ENCODE assay signal across 14 cellular contexts in genomic region chr4:139913398-139913990, GRCh38.
A peak's percentile ranks its signal among the peaks of the same experiment; 100 is the strongest.
DNase-seq lines count a peak whose midpoint lies in the region; ATAC-seq, FAIRE-seq and TF ChIP-seq lines count a peak whose summit lies in the region.
"Had no signal": no experiment of that assay in that cellular context is flagged by ENCODE, and none has a peak within 500 bp of the region (broad histone marks: within the 10 kb centered on the region; RNA-seq: fewer than 3 reads in every experiment).

No MANE protein-coding gene starts in this region.

- TF ChIP-seq CTCF in astrocyte (IDR thresholded peaks at IDR 0.05; ENCODE audit: insufficient read depth, low read depth, low read length) (no peak), HepG2 (CRISPR knock-in tag; IDR thresholded peaks at IDR 0.05) (no peak), vagina (IDR thresholded peaks at IDR 0.05) (no peak)

- ATAC-seq in Right ventricle myocardium superior (ENCODE audit: poor library complexity) (peak; percentile 50), HepG2 (peak; percentile 70), GM18873 (IDR thresholded peaks at IDR 0.05; ENCODE audit: low FRiP score, unreplicated experiment) (no peak)
- no peak for ATAC-seq in stimulated activated effector memory CD8-positive, alpha-beta T cell treated with anti-CD3 and anti-CD28 coated beads, Interleukin-12 subunit alpha, Interleukin-12 subunit beta, amount 100 ng/mL, for 72 hours

- FAIRE-seq in astrocyte (lab: Jason Lieb, UNC) (no peak), HepG2 (lab: Jason Lieb, UNC) (no peak)

- intact Hi-C loops in Right ventricle myocardium superior (cut with DNase I): no loop called here
- intact Hi-C loops in cardiac septum (cut with DNase I): no loop called here
- intact Hi-C loops in HepG2 (cut with micrococcal nuclease; ENCODE audit: unreplicated experiment): no loop called here
- intact Hi-C loops in vagina (cut with DNase I): no loop called here

- H3K36me3 ChIP-seq in astrocyte (ENCODE audit: insufficient read depth, low read length) (no peaks in the 10 kb centered on the region), HepG2 (replicated peaks in 1 of 2; ENCODE audit: control insufficient read depth in 1 of 2, insufficient read depth in 2 of 2, low read length in 2 of 2) (no peaks in the 10 kb centered on the region), vagina (no peaks in the 10 kb centered on the region)

- no peaks in the 10 kb centered on the region for H3K27me3 Mint-ChIP-seq in astrocyte (ENCODE audit: low read depth, unreplicated experiment)
- H3K27me3 Mint-ChIP-seq: B cell had no signal

- no peaks in the 10 kb centered on the region for H3K9me3 Mint-ChIP-seq in astrocyte (ENCODE audit: unreplicated experiment)
- no peaks in the 10 kb centered on the region for H3K9me3 Mint-ChIP-seq in stimulated activated effector memory CD8-positive, alpha-beta T cell treated with anti-CD3 and anti-CD28 coated beads, Interleukin-12 subunit alpha, Interleukin-12 subunit beta, amount 100 ng/mL, for 72 hours

- no peak overlapping the region for H3K4me3 Mint-ChIP-seq in astrocyte (ENCODE audit: unreplicated experiment)
- H3K4me3 Mint-ChIP-seq in stimulated activated effector memory CD8-positive, alpha-beta T cell treated with anti-CD3 and anti-CD28 coated beads, Interleukin-12 subunit alpha, Interleukin-12 subunit beta, amount 100 ng/mL, for 72 hours: no peak overlapping the region
- H3K4me3 Mint-ChIP-seq: B cell, IgD-negative memory B cell had no signal

- no peak overlapping the region for H3K27ac Mint-ChIP-seq in astrocyte (ENCODE audit: unreplicated experiment)
- no peak overlapping the region for H3K27ac Mint-ChIP-seq in stimulated activated effector memory CD8-positive, alpha-beta T cell treated with anti-CD3 and anti-CD28 coated beads, Interleukin-12 subunit alpha, Interleukin-12 subunit beta, amount 100 ng/mL, for 72 hours
- H3K27ac Mint-ChIP-seq: B cell, IgD-negative memory B cell had no signal

- no peak for TF ChIP-seq EP300 in HepG2 (IDR thresholded peaks at IDR 0.05; ENCODE audit: low read depth in 2 of 2, low read length in 2 of 2)
- no peak for TF ChIP-seq EP300 in HepG2 (CRISPR knock-in tag; IDR thresholded peaks at IDR 0.05; ENCODE audit: borderline replicate concordance)

- peak overlapping the region; percentile 47 for H3K4me2 ChIP-seq in astrocyte (ENCODE audit: low read length)
- H3K4me2 ChIP-seq in HepG2 (ENCODE audit: low read depth, low read length): peak overlapping the region; percentile 51; the same call in 1 of the 2 replicates

- 31% methylated on average over 8 of the region's 8 CpGs for WGBS in HepG2 (ENCODE audit: low lambda C conversion rate)

- no peak for TF ChIP-seq POLR2A in HepG2 (IDR thresholded peaks at IDR 0.05; ENCODE audit: insufficient read depth in 1 of 2, low read depth in 2 of 2, low read length in 2 of 2)
- TF ChIP-seq POLR2A in vagina (IDR thresholded peaks at IDR 0.05): no peak

- H2AFZ ChIP-seq in astrocyte (ENCODE audit: low read depth, low read length) (no peak overlapping the region), HepG2 (ENCODE audit: low read length) (no peak overlapping the region)

- no TSS peak for BruUV-seq in HepG2 (replicated peaks; lab: Mats Ljungman, UMichigan)

- peaks cover 24% of the 10 kb centered on the region for H3K4me1 Mint-ChIP-seq in astrocyte (ENCODE audit: low read depth, unreplicated experiment)
- H3K4me1 Mint-ChIP-seq in stimulated activated effector memory CD8-positive, alpha-beta T cell treated with anti-CD3 and anti-CD28 coated beads, Interleukin-12 subunit alpha, Interleukin-12 subunit beta, amount 100 ng/mL, for 72 hours: no peaks in the 10 kb centered on the region
- H3K4me1 Mint-ChIP-seq: B cell, IgD-negative memory B cell had no signal

- POLR2A ChIA-PET in HepG2 (lab: Yijun Ruan, JAX): no interaction called here

- in situ Hi-C loops in HepG2 (cut with HindIII; ENCODE audit: extremely low pct_ligation_motif_present, low pct_unique_long_range_greater_than_20kb): no loop called here

- no peaks in the 10 kb centered on the region for H4K20me1 ChIP-seq in astrocyte (ENCODE audit: insufficient read depth, low read length)
- H4K20me1 ChIP-seq in HepG2 (ENCODE audit: insufficient read depth, low read length): no peaks in the 10 kb centered on the region

- H3K9me3 ChIP-seq in astrocyte (ENCODE audit: insufficient read depth, low read depth, low read length) (no peaks in the 10 kb centered on the region), HepG2 (ENCODE audit: low read length) (no peaks in the 10 kb centered on the region), vagina (no peaks in the 10 kb centered on the region)

- no peak overlapping the region for H3K4me3 ChIP-seq in astrocyte (ENCODE audit: insufficient read depth, low read depth, low read length)
- H3K4me3 ChIP-seq in HepG2 (replicated peaks in 1 of 3; ENCODE audit: insufficient read depth in 1 of 3, low read depth in 2 of 3, low read length in 3 of 3): peak overlapping the region in 1 of 3 experiments; percentile 25; a peak in 2 of 6 replicates
- no peak overlapping the region for H3K4me3 ChIP-seq in vagina
- H3K4me3 ChIP-seq: dorsolateral prefrontal cortex had no signal

- no peak for TF ChIP-seq RAD21 in HepG2 (CRISPR knock-in tag; IDR thresholded peaks at IDR 0.05)

- H3K79me2 ChIP-seq in astrocyte (ENCODE audit: insufficient read depth, low read length) (no peaks in the 10 kb centered on the region), HepG2 (ENCODE audit: insufficient read depth, low read length) (no peaks in the 10 kb centered on the region)

- H3K36me3 Mint-ChIP-seq in astrocyte (ENCODE audit: low read depth, unreplicated experiment): no peaks in the 10 kb centered on the region
- no peaks in the 10 kb centered on the region for H3K36me3 Mint-ChIP-seq in stimulated activated effector memory CD8-positive, alpha-beta T cell treated with anti-CD3 and anti-CD28 coated beads, Interleukin-12 subunit alpha, Interleukin-12 subunit beta, amount 100 ng/mL, for 72 hours

- H3K27me3 ChIP-seq in astrocyte (ENCODE audit: insufficient read depth, low read length) (no peaks in the 10 kb centered on the region), HepG2 (ENCODE audit: control insufficient read depth in 1 of 2, insufficient read depth in 2 of 2, low read length in 2 of 2) (no peaks in the 10 kb centered on the region; a peak in 1 of 5 replicates), vagina (no peaks in the 10 kb centered on the region)
- H3K27me3 ChIP-seq: dorsolateral prefrontal cortex had no signal

- CTCF ChIA-PET in HepG2 (lab: Yijun Ruan, JAX; ENCODE audit: low intra/inter-chr PET ratio, low total read pairs): no interaction called here

- H3K9ac ChIP-seq in astrocyte (ENCODE audit: low read length): no peak overlapping the region
- H3K9ac ChIP-seq in HepG2 (ENCODE audit: insufficient read depth, low read depth, low read length): no peak overlapping the region

- H3K4me1 ChIP-seq in astrocyte (ENCODE audit: insufficient read depth, low read length) (peaks cover 7% of the 10 kb centered on the region), HepG2 (ENCODE audit: insufficient read depth, low read length) (peaks cover 35% of the 10 kb centered on the region), vagina (peaks cover 22% of the 10 kb centered on the region)

- H3K27ac ChIP-seq in astrocyte (ENCODE audit: low read depth, low read length) (no peak overlapping the region), HepG2 (ENCODE audit: extremely low read length, insufficient read depth, low read length) (no peak overlapping the region), vagina (no peak overlapping the region)
- H3K27ac ChIP-seq: dorsolateral prefrontal cortex had no signal

- no peak for DNase-seq in Right ventricle myocardium superior
- no peak for DNase-seq in cardiac septum (ENCODE audit: low spot score)
- DNase-seq in astrocyte (ENCODE audit: low read depth): peak; percentile 36
- DNase-seq in HepG2 (ENCODE audit: low spot score): peak; percentile 44
- no peak for DNase-seq in T-helper 2 cell
- no peak for DNase-seq in vagina (ENCODE audit: extremely low spot score in 2 of 2)
- no peak for DNase-seq in stimulated activated effector memory CD8-positive, alpha-beta T cell treated with anti-CD3 and anti-CD28 coated beads, Interleukin-12 subunit alpha, Interleukin-12 subunit beta, amount 100 ng/mL, for 72 hours (ENCODE audit: low spot score in 2 of 2)
- DNase-seq: activated CD4-positive, alpha-beta T cell treated with anti-CD3 and anti-CD28 coated beads for 48 hours; activated gamma-delta T cell; dorsolateral prefrontal cortex; NCI-H2107 had no signal

TF ChIP-seq in HepG2, 621 proteins besides CTCF, POLR2A, EP300 and RAD21 (continues in another document):
- TF ChIP-seq SIN3A (IDR thresholded peaks at IDR 0.05; ENCODE audit: borderline replicate concordance, low read depth, low read length) (no peak), ZNF788 (CRISPR knock-in tag; IDR thresholded peaks at IDR 0.05; ENCODE audit: borderline replicate concordance) (no peak), FOXP1 (IDR thresholded peaks at IDR 0.05) (no peak), FOXP1 (CRISPR knock-in tag; IDR thresholded peaks at IDR 0.05) (no peak), MAFF (IDR thresholded peaks at IDR 0.05; ENCODE audit: low read depth, low read length) (no peak), NCOA1 (CRISPR knock-in tag; IDR thresholded peaks at IDR 0.05) (no peak), NFKBIZ (CRISPR knock-in tag; IDR thresholded peaks at IDR 0.05) (no peak), BCL6 (CRISPR knock-in tag; IDR thresholded peaks at IDR 0.05) (no peak), FOXA1 (IDR thresholded peaks at IDR 0.05) (no peak), FOXA1 (CRISPR knock-in tag; IDR thresholded peaks at IDR 0.05) (no peak), IRF2 (CRISPR knock-in tag; IDR thresholded peaks at IDR 0.05) (no peak), ZNF773 (CRISPR knock-in tag; IDR thresholded peaks at IDR 0.05; ENCODE audit: borderline replicate concordance) (no peak), ZNF556 (CRISPR knock-in tag; IDR thresholded peaks at IDR 0.05; ENCODE audit: borderline replicate concordance) (no peak), SOX6 (IDR thresholded peaks at IDR 0.05) (no peak), SOX6 (CRISPR knock-in tag; IDR thresholded peaks at IDR 0.05) (peak; percentile 57), MXI1 (IDR thresholded peaks at IDR 0.05; ENCODE audit: borderline replicate concordance, low read depth, low read length) (no peak)

Comparison
In these comparisons a context has a peak if more than half of its experiments do, and no peak if none do; other contexts are left out.
1. ATAC-seq: peak in Right ventricle myocardium superior (single experiment) and HepG2 (single experiment); none in stimulated activated effector memory CD8-positive, alpha-beta T cell treated with anti-CD3 and anti-CD28 coated beads, Interleukin-12 subunit alpha, Interleukin-12 subunit beta, amount 100 ng/mL, for 72 hours (single experiment) and GM18873 (single experiment).
2. DNase-seq: peak in astrocyte (single experiment) and HepG2 (single experiment); none in Right ventricle myocardium superior (single experiment), cardiac septum (single experiment), T-helper 2 cell (0 of 5), vagina (0 of 2) and stimulated activated effector memory CD8-positive, alpha-beta T cell treated with anti-CD3 and anti-CD28 coated beads, Interleukin-12 subunit alpha, Interleukin-12 subunit beta, amount 100 ng/mL, for 72 hours (0 of 2).